ENCODE assay signal across 2 cellular contexts in the genomic region with DNA sequence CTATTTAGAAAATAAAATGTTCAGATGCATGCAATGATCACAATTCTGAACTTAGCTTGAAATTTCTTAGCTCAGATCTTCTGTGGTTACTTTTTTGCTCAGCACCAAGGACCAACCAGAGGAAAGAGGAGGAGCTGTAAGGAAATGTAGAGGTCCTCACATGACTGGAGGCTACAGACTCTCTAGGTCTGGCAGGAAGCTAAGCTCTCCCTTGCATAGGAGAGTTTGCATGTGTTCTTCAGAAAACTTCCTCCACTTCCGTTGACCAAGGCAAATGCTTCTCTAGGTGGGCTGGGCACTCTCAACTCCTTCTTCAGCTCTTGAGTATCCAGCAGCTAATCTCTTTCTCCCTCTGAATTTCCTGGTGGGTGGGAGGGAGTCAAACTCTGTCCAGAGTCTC.
TF ChIP-seq lines count a peak whose summit lies in the region.

No MANE protein-coding gene starts in this region.

TF ChIP-seq in IMR-90, 13 proteins besides CTCF, POLR2A, EP300 and RAD21:
- TF ChIP-seq MXI1 (IDR thresholded peaks at IDR 0.05; ENCODE audit: borderline replicate concordance, low read depth, low read length), result no peak
- TF ChIP-seq, protein P1, sequence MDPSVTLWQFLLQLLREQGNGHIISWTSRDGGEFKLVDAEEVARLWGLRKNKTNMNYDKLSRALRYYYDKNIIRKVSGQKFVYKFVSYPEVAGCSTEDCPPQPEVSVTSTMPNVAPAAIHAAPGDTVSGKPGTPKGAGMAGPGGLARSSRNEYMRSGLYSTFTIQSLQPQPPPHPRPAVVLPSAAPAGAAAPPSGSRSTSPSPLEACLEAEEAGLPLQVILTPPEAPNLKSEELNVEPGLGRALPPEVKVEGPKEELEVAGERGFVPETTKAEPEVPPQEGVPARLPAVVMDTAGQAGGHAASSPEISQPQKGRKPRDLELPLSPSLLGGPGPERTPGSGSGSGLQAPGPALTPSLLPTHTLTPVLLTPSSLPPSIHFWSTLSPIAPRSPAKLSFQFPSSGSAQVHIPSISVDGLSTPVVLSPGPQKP (IDR thresholded peaks at IDR 0.05; ENCODE audit: borderline replicate concordance, low read depth, low read length), result no peak
- TF ChIP-seq NFE2L2 (IDR thresholded peaks at IDR 0.05; ENCODE audit: low read depth, low read length), result no peak
- TF ChIP-seq SMC3 (IDR thresholded peaks at IDR 0.05; ENCODE audit: low read depth, low read length), result no peak
- no peak for TF ChIP-seq BHLHE40 (IDR thresholded peaks at IDR 0.05; ENCODE audit: low read depth, low read length)
- TF ChIP-seq CEBPB (IDR thresholded peaks at IDR 0.05; ENCODE audit: low read depth, low read length), result no peak
- TF ChIP-seq MAFK (IDR thresholded peaks at IDR 0.05; ENCODE audit: low read depth, low read length), result no peak
- TF ChIP-seq CHD1 (IDR thresholded peaks at IDR 0.05; ENCODE audit: low read depth, low read length), result no peak
- TF ChIP-seq RCOR1 (IDR thresholded peaks at IDR 0.05; ENCODE audit: insufficient replicate concordance, low read length), result no peak
- TF ChIP-seq RFX5 (IDR thresholded peaks at IDR 0.05; ENCODE audit: low read depth, low read length), result no peak
- no peak for TF ChIP-seq MAZ (IDR thresholded peaks at IDR 0.05; ENCODE audit: borderline replicate concordance, low read depth, low read length)
- TF ChIP-seq, protein P2, sequence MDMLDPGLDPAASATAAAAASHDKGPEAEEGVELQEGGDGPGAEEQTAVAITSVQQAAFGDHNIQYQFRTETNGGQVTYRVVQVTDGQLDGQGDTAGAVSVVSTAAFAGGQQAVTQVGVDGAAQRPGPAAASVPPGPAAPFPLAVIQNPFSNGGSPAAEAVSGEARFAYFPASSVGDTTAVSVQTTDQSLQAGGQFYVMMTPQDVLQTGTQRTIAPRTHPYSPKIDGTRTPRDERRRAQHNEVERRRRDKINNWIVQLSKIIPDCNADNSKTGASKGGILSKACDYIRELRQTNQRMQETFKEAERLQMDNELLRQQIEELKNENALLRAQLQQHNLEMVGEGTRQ (IDR thresholded peaks at IDR 0.05; ENCODE audit: low read depth, low read length), result no peak
- no peak for TF ChIP-seq FOS (IDR thresholded peaks at IDR 0.05; ENCODE audit: low read depth, low read length)
TF ChIP-seq in IMR-90: peak in this region for 0.

TF ChIP-seq in GM12878, 131 proteins besides CTCF, POLR2A, EP300 and RAD21:
- TF ChIP-seq ASH2L (IDR thresholded peaks at IDR 0.05; ENCODE audit: borderline replicate concordance, low read depth), result no peak
- TF ChIP-seq NFYA (IDR thresholded peaks at IDR 0.05; ENCODE audit: borderline replicate concordance, low read depth, low read length), result no peak
- TF ChIP-seq JUND (IDR thresholded peaks at IDR 0.05; ENCODE audit: low read depth, low read length), result no peak
- TF ChIP-seq IRF4 (IDR thresholded peaks at IDR 0.05; ENCODE audit: low read depth, low read length), result no peak
- no peak for TF ChIP-seq EED (IDR thresholded peaks at IDR 0.05; ENCODE audit: low read depth)
- no peak for TF ChIP-seq BCL11A (IDR thresholded peaks at IDR 0.05; ENCODE audit: low read depth, low read length)
- TF ChIP-seq TCF7 (IDR thresholded peaks at IDR 0.05; ENCODE audit: borderline replicate concordance), result no peak
- TF ChIP-seq, protein P3, sequence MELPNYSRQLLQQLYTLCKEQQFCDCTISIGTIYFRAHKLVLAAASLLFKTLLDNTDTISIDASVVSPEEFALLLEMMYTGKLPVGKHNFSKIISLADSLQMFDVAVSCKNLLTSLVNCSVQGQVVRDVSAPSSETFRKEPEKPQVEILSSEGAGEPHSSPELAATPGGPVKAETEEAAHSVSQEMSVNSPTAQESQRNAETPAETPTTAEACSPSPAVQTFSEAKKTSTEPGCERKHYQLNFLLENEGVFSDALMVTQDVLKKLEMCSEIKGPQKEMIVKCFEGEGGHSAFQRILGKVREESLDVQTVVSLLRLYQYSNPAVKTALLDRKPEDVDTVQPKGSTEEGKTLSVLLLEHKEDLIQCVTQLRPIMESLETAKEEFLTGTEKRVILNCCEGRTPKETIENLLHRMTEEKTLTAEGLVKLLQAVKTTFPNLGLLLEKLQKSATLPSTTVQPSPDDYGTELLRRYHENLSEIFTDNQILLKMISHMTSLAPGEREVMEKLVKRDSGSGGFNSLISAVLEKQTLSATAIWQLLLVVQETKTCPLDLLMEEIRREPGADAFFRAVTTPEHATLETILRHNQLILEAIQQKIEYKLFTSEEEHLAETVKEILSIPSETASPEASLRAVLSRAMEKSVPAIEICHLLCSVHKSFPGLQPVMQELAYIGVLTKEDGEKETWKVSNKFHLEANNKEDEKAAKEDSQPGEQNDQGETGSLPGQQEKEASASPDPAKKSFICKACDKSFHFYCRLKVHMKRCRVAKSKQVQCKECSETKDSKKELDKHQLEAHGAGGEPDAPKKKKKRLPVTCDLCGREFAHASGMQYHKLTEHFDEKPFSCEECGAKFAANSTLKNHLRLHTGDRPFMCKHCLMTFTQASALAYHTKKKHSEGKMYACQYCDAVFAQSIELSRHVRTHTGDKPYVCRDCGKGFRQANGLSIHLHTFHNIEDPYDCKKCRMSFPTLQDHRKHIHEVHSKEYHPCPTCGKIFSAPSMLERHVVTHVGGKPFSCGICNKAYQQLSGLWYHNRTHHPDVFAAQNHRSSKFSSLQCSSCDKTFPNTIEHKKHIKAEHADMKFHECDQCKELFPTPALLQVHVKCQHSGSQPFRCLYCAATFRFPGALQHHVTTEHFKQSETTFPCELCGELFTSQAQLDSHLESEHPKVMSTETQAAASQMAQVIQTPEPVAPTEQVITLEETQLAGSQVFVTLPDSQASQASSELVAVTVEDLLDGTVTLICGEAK (IDR thresholded peaks at IDR 0.05; ENCODE audit: borderline replicate concordance), result no peak
- TF ChIP-seq SMAD1 (IDR thresholded peaks at IDR 0.05; ENCODE audit: low read depth, partially characterized antibody), result no peak
- TF ChIP-seq STAT1 (conservative IDR thresholded peaks at IDR 0.05), result no peak
- no peak for TF ChIP-seq EGR1 (IDR thresholded peaks at IDR 0.05; ENCODE audit: borderline replicate concordance in 1 of 2, low read depth in 2 of 2, low read length in 2 of 2)
- TF ChIP-seq GABPA (IDR thresholded peaks at IDR 0.05; ENCODE audit: low read depth), result no peak
- TF ChIP-seq, protein P2 (IDR thresholded peaks at IDR 0.05; ENCODE audit: borderline replicate concordance, low read depth, low read length), result no peak
- TF ChIP-seq, protein P1 (IDR thresholded peaks at IDR 0.05; ENCODE audit: low read depth, low read length), result no peak
